In the genomic region with DNA sequence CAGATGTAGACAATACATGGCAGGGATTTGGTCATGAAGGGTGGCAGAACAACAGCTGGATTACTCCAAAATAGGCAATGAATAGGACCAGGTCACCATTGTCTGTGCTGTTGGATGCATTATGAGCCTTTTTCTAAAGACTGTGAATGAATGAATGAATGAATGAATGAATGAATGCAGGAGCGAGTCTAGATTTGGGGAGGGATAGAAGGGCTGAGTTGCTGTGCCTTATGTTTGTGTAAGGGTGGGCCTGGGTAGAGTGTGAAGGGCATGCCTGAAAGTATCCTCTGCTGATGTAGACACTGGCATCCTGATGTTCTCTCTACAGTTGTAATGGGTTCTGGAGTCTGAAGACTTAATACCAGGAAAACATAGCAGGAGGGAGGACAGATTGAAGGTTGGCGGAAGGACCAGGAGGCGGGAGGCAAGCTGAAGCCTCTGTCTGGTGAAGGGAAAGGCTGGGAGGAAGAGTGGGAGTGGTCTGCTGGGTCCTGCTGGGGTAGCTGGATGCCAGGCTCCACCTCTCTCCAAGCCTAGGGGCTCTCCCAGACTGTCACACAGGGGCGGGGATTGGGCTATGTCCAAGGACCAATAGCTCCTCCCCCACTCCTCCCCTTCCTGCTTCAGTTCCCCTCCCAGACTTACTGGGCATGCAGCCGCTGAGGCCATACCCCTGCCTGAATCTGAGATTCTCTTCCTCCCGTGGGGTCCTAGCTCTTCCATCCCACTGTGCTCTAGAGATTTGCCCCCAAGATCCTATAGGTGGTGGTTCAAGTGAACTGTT, we compare ENCODE assay signal across 8 cellular contexts. TPM values are rescaled to one million over a fixed set of nuclear protein-coding genes. Genes with fewer than 3 reads are reported as not detected.
DNase-seq lines count a peak whose midpoint lies in the region; ATAC-seq, FAIRE-seq and TF ChIP-seq lines count a peak whose summit lies in the region.

No MANE protein-coding gene starts in this region.

- H3K4me2 ChIP-seq in BLaER1 (peak overlapping the region; percentile 47), PC-3 (ENCODE audit: low read length) (no peak overlapping the region), endothelial cell of umbilical vein (ENCODE audit: insufficient read depth, low read length) (peak overlapping the region; percentile 13)

- BruUV-seq in PC-3 (replicated peaks; lab: Mats Ljungman, UMichigan) (no TSS peak), endothelial cell of umbilical vein (replicated peaks; lab: Mats Ljungman, UMichigan) (no TSS peak)

- no peak overlapping the region for H2AFZ ChIP-seq in PC-3 (ENCODE audit: low read length)
- peak overlapping the region; percentile 71 for H2AFZ ChIP-seq in endothelial cell of umbilical vein (ENCODE audit: low read depth, low read length)

- no peaks in the 10 kb centered on the region for H3K9me3 ChIP-seq in BLaER1
- H3K9me3 ChIP-seq in PC-3 (ENCODE audit: low read length): no peaks in the 10 kb centered on the region
- no peaks in the 10 kb centered on the region for H3K9me3 ChIP-seq in endothelial cell of umbilical vein (replicated peaks; ENCODE audit: control insufficient read depth, insufficient read depth, low read length)
- no peaks in the 10 kb centered on the region for H3K9me3 ChIP-seq in upper lobe of left lung

- no peaks in the 10 kb centered on the region for H4K20me1 ChIP-seq in BLaER1
- H4K20me1 ChIP-seq in PC-3 (ENCODE audit: low read length): no peaks in the 10 kb centered on the region
- H4K20me1 ChIP-seq in endothelial cell of umbilical vein (replicated peaks; ENCODE audit: control insufficient read depth, extremely low read depth, insufficient read depth, low read length): no peaks in the 10 kb centered on the region

- peaks cover 18% of the 10 kb centered on the region for H3K36me3 ChIP-seq in BLaER1
- no peaks in the 10 kb centered on the region for H3K36me3 ChIP-seq in PC-3 (ENCODE audit: low read depth, low read length)
- peaks cover 0 to 4% of the 10 kb centered on the region in 2 experiments for H3K36me3 ChIP-seq in endothelial cell of umbilical vein (ENCODE audit: control insufficient read depth in 2 of 2, extremely low read depth in 1 of 2, insufficient read depth in 2 of 2, low read length in 2 of 2)
- H3K36me3 ChIP-seq in upper lobe of left lung: peaks cover 0 to 14% (median 7%) of the 10 kb centered on the region in 4 donors

- DNase-seq in PC-3 (peak; percentile 31), endothelial cell of umbilical vein (ENCODE audit: low read depth, low spot score) (peak; percentile 97), lung microvascular endothelial cell (ENCODE audit: low read depth in 2 of 2) (peak; percentile 94 to 95), upper lobe of left lung (peak in 1 of 2 donors; percentile 87), DMS79 (lab: John Stamatoyannopoulos, UW) (no peak)

- peak; percentile 46 for TF ChIP-seq POLR2A in GM19193 (IDR thresholded peaks at IDR 0.05; ENCODE audit: extremely low read depth, insufficient read depth, insufficient read length)
- peak; percentile 45 for TF ChIP-seq POLR2A in endothelial cell of umbilical vein (IDR thresholded peaks at IDR 0.05; ENCODE audit: low read depth, low read length)
- TF ChIP-seq POLR2A in upper lobe of left lung (IDR thresholded peaks at IDR 0.05): no peak

- no peak for TF ChIP-seq EP300 in upper lobe of left lung (IDR thresholded peaks at IDR 0.05)

- ATAC-seq in HG03439 (IDR thresholded peaks at IDR 0.05; ENCODE audit: unreplicated experiment) (peak; percentile 43), PC-3 (no peak), upper lobe of left lung (ENCODE audit: low FRiP score in 2 of 2) (peak; percentile 84 to 88)

- FAIRE-seq in endothelial cell of umbilical vein (lab: Jason Lieb, UNC): peak; percentile 99

- no peaks in the 10 kb centered on the region for H3K79me2 ChIP-seq in PC-3 (ENCODE audit: low read length)
- H3K79me2 ChIP-seq in endothelial cell of umbilical vein (ENCODE audit: control insufficient read depth, insufficient read depth, low read length): peaks cover 6% of the 10 kb centered on the region

- no peaks in the 10 kb centered on the region for H3K9me2 ChIP-seq in PC-3 (replicated peaks; ENCODE audit: low read length)

- no peaks in the 10 kb centered on the region for H3F3A ChIP-seq in PC-3 (ENCODE audit: low read length, unreplicated experiment)

- H3K4me3 ChIP-seq in BLaER1: no peak overlapping the region
- H3K4me3 ChIP-seq in PC-3 (ENCODE audit: low read length): no peak overlapping the region
- no peak overlapping the region for H3K4me3 ChIP-seq in endothelial cell of umbilical vein (replicated peaks in 1 of 3; ENCODE audit: insufficient read depth in 1 of 3, low read depth in 1 of 3, low read length in 3 of 3)
- no peak overlapping the region for H3K4me3 ChIP-seq in upper lobe of left lung

- H3K9ac ChIP-seq in BLaER1: no peak overlapping the region
- no peak overlapping the region for H3K9ac ChIP-seq in PC-3 (ENCODE audit: low read length)
- H3K9ac ChIP-seq in endothelial cell of umbilical vein (replicated peaks; ENCODE audit: extremely low read depth, insufficient read depth, low read length): no peak overlapping the region

- H3K27me3 ChIP-seq in BLaER1 (no peaks in the 10 kb centered on the region), PC-3 (ENCODE audit: low read length) (no peaks in the 10 kb centered on the region), endothelial cell of umbilical vein (ENCODE audit: control insufficient read depth in 2 of 2, insufficient read depth in 2 of 2, low read length in 2 of 2) (no peaks in the 10 kb centered on the region), upper lobe of left lung (no peaks in the 10 kb centered on the region)

- intact Hi-C loops in PC-3 (cut with micrococcal nuclease): no loop called here
- intact Hi-C loops in endothelial cell of umbilical vein (cut with micrococcal nuclease): loop anchor here (1.0 kb wide), 1 partner anchor 79 kb away; the partner anchor contains the start of gene SMPD1

- dilution Hi-C loops in endothelial cell of umbilical vein (cut with MboI; ENCODE audit: extremely low pct_ligation_motif_present, low sequenced_read_pairs): no loop called here

- CTCF ChIA-PET in PC-3 (lab: Charles Lee): no interaction called here
- CTCF ChIA-PET in endothelial cell of umbilical vein (lab: Charles Lee): interaction anchor here (0.7 to 1.8 kb wide), 14 partner anchors 12 to 269 kb away, joined by 3 to 16 read pairs (median 4); partner anchors contain the start of genes APBB1, ARFIP2, MRPL17 and SMPD1

- H3K9me1 ChIP-seq in endothelial cell of umbilical vein (replicated peaks; ENCODE audit: control insufficient read depth, extremely low read depth, insufficient read depth, low read length): no peaks in the 10 kb centered on the region

- H3K4me1 ChIP-seq in BLaER1 (peaks cover 42% of the 10 kb centered on the region), PC-3 (ENCODE audit: insufficient read depth, low read length) (peaks cover 8% of the 10 kb centered on the region; the same call in 1 of the 2 replicates), endothelial cell of umbilical vein (ENCODE audit: control insufficient read depth, extremely low read depth, insufficient read depth, low read length) (peaks cover 15% of the 10 kb centered on the region), upper lobe of left lung (peaks cover 15 to 27% (median 24%) of the 10 kb centered on the region in 4 donors)

- POLR2A ChIA-PET in PC-3 (lab: Charles Lee; ENCODE audit: unreplicated experiment): no interaction called here
- POLR2A ChIA-PET in endothelial cell of umbilical vein (lab: Charles Lee): interaction anchor here (1.1 to 1.2 kb wide), 2 partner anchors 13 to 50 kb away, joined by 5 to 8 read pairs; partner anchors contain the start of genes APBB1, ARFIP2 and TIMM10B

- TF ChIP-seq CTCF in PC-3 (conservative IDR thresholded peaks at IDR 0.05; ENCODE audit: low read depth, low read length): no peak
- no peak for TF ChIP-seq CTCF in endothelial cell of umbilical vein (IDR thresholded peaks at IDR 0.05; ENCODE audit: extremely low read depth in 1 of 2, insufficient read depth in 1 of 2, low read depth in 1 of 2, low read length in 2 of 2)
- no peak for TF ChIP-seq CTCF in upper lobe of left lung (IDR thresholded peaks at IDR 0.05)

- H3K27ac ChIP-seq in BLaER1 (peak overlapping the region; percentile 27), PC-3 (ENCODE audit: low read length) (no peak overlapping the region), endothelial cell of umbilical vein (ENCODE audit: insufficient read depth, low read depth, low read length) (no peak overlapping the region), upper lobe of left lung (peak overlapping the region; percentile 45 to 81 (median 70))

- WGBS in upper lobe of left lung, 2 donors: 22 to 27% methylated on average over 6 of the region's 6 CpGs

RNA-seq across cellular contexts. Expression of gene TRIM3, which starts 4.8 kb away (rescaled TPM):
- total RNA-seq in PC-3 (2014; rRNA removed) (20.3 and 24.7 TPM in 2 replicates), endothelial cell of umbilical vein (25.6 and 29.2 TPM in 2 replicates), lung microvascular endothelial cell (15.3 and 21.6 TPM in 2 replicates), upper lobe of left lung (10 to 100 TPM; 21.4 to 63.9 (median 28.7) TPM)
- 21.8 and 22.2 TPM in 2 replicates for polyA plus RNA-seq in endothelial cell of umbilical vein
- 10.5 and 14.0 TPM in 2 replicates for polyA plus RNA-seq in endothelial cell of umbilical vein (2011; cell fraction: cytosol; rRNA removed)
- polyA plus RNA-seq in endothelial cell of umbilical vein (2011; cell fraction: nucleus; rRNA removed): 86.5 and 90.7 TPM in 2 replicates
- 20.7 and 23.7 TPM in 2 replicates for polyA plus RNA-seq in endothelial cell of umbilical vein (2012)
- 27.8 and 39.3 TPM in 2 replicates for polyA minus RNA-seq in endothelial cell of umbilical vein
- 3.0 TPM for polyA minus RNA-seq in endothelial cell of umbilical vein (2011; cell fraction: cytosol; rRNA and poly(A)+ RNA removed)
- 23.7 and 34.0 TPM in 2 replicates for polyA minus RNA-seq in endothelial cell of umbilical vein (2011; cell fraction: nucleus; rRNA and poly(A)+ RNA removed)

RNA-seq across cellular contexts. Expression of gene ARFIP2, which starts 12.2 kb away (rescaled TPM):
- total RNA-seq in PC-3 (2014; rRNA removed) (57.2 and 65.2 TPM in 2 replicates), endothelial cell of umbilical vein (46.7 and 48.4 TPM in 2 replicates), lung microvascular endothelial cell (27.6 and 27.7 TPM in 2 replicates), upper lobe of left lung (10 to 100 TPM; 41.7 to 80.7 (median 54.6) TPM)
- polyA plus RNA-seq in endothelial cell of umbilical vein: 62.9 and 64.6 TPM in 2 replicates
- 62.8 and 66.9 TPM in 2 replicates for polyA plus RNA-seq in endothelial cell of umbilical vein (2011; cell fraction: cytosol; rRNA removed)
- polyA plus RNA-seq in endothelial cell of umbilical vein (2011; cell fraction: nucleus; rRNA removed): 182 and 186 TPM in 2 replicates
- 45.9 and 53.9 TPM in 2 replicates for polyA plus RNA-seq in endothelial cell of umbilical vein (2012)
- polyA minus RNA-seq in endothelial cell of umbilical vein: 69.7 and 72.9 TPM in 2 replicates
- 30.1 TPM for polyA minus RNA-seq in endothelial cell of umbilical vein (2011; cell fraction: cytosol; rRNA and poly(A)+ RNA removed)
- 44.2 and 61.9 TPM in 2 replicates for polyA minus RNA-seq in endothelial cell of umbilical vein (2011; cell fraction: nucleus; rRNA and poly(A)+ RNA removed)

RNA-seq across cellular contexts. Expression of gene TIMM10B, which starts 12.4 kb away (rescaled TPM):
- 25.5 and 26.4 TPM in 2 replicates for total RNA-seq in PC-3 (2014; rRNA removed)
- 29.2 and 31.3 TPM in 2 replicates for total RNA-seq in endothelial cell of umbilical vein
- 36.5 and 41.8 TPM in 2 replicates for polyA plus RNA-seq in endothelial cell of umbilical vein
- 27.9 and 34.4 TPM in 2 replicates for polyA plus RNA-seq in endothelial cell of umbilical vein (2011; cell fraction: cytosol; rRNA removed)
- 37.3 and 38.2 TPM in 2 replicates for polyA plus RNA-seq in endothelial cell of umbilical vein (2011; cell fraction: nucleus; rRNA removed)
- 22.2 and 26.3 TPM in 2 replicates for polyA plus RNA-seq in endothelial cell of umbilical vein (2012)
- polyA minus RNA-seq in endothelial cell of umbilical vein: 27.1 and 43.6 TPM in 2 replicates
- 22.1 TPM for polyA minus RNA-seq in endothelial cell of umbilical vein (2011; cell fraction: cytosol; rRNA and poly(A)+ RNA removed)
- polyA minus RNA-seq in endothelial cell of umbilical vein (2011; cell fraction: nucleus; rRNA and poly(A)+ RNA removed): 48.0 and 51.8 TPM in 2 replicates
- total RNA-seq in lung microvascular endothelial cell: 16.3 and 28.6 TPM in 2 replicates
- total RNA-seq in upper lobe of left lung: 10 to 100 TPM; 21.0 to 53.0 (median 42.6) TPM

RNA-seq across cellular contexts. Expression of gene HPX, which starts 28.1 kb away (rescaled TPM):
- 1.6 TPM in 1 of 2 replicates, not detected in the other for total RNA-seq in PC-3 (2014; rRNA removed)
- 1.3 and 2.1 TPM in 2 replicates for total RNA-seq in endothelial cell of umbilical vein
- polyA plus RNA-seq in endothelial cell of umbilical vein: 1.5 and 1.6 TPM in 2 replicates
- 0.32 and 0.45 TPM in 2 replicates for polyA plus RNA-seq in endothelial cell of umbilical vein (2011; cell fraction: cytosol; rRNA removed)
- polyA plus RNA-seq in endothelial cell of umbilical vein (2011; cell fraction: nucleus; rRNA removed): 14.1 and 14.4 TPM in 2 replicates
- 0.93 and 1.6 TPM in 2 replicates for polyA plus RNA-seq in endothelial cell of umbilical vein (2012)
- polyA minus RNA-seq in endothelial cell of umbilical vein: 1.4 and 2.5 TPM in 2 replicates
- polyA minus RNA-seq in endothelial cell of umbilical vein (2011; cell fraction: cytosol; rRNA and poly(A)+ RNA removed): not detected
- 7.0 and 8.2 TPM in 2 replicates for polyA minus RNA-seq in endothelial cell of umbilical vein (2011; cell fraction: nucleus; rRNA and poly(A)+ RNA removed)
- total RNA-seq in lung microvascular endothelial cell: 0.22 TPM in 1 of 2 replicates, not detected in the other
- 1 to 10 TPM in 5 of 6 donors, under 1 TPM in 1; 0.67 to 3.6 (median 2.6) TPM for total RNA-seq in upper lobe of left lung

RNA-seq across cellular contexts. Expression of gene DNHD1, which starts 28.2 kb away (rescaled TPM):
- 9.3 and 14.5 TPM in 2 replicates for total RNA-seq in PC-3 (2014; rRNA removed)
- total RNA-seq in endothelial cell of umbilical vein: 6.5 and 8.6 TPM in 2 replicates
- polyA plus RNA-seq in endothelial cell of umbilical vein: 3.7 and 4.4 TPM in 2 replicates
- polyA plus RNA-seq in endothelial cell of umbilical vein (2011; cell fraction: cytosol; rRNA removed): 0.85 and 1.3 TPM in 2 replicates
- polyA plus RNA-seq in endothelial cell of umbilical vein (2011; cell fraction: nucleus; rRNA removed): 29.1 and 33.8 TPM in 2 replicates
- polyA plus RNA-seq in endothelial cell of umbilical vein (2012): 3.2 and 4.4 TPM in 2 replicates
- polyA minus RNA-seq in endothelial cell of umbilical vein: 19.2 and 24.5 TPM in 2 replicates
- 6.0 TPM for polyA minus RNA-seq in endothelial cell of umbilical vein (2011; cell fraction: cytosol; rRNA and poly(A)+ RNA removed)
- polyA minus RNA-seq in endothelial cell of umbilical vein (2011; cell fraction: nucleus; rRNA and poly(A)+ RNA removed): 18.9 and 23.4 TPM in 2 replicates
- total RNA-seq in lung microvascular endothelial cell: 0.65 and 1.6 TPM in 2 replicates
- total RNA-seq in upper lobe of left lung: 10 to 100 TPM; 10.5 to 79.6 (median 21.6) TPM

Comparison
In these comparisons a context has a peak if more than half of its experiments do, and no peak if none do; other contexts are left out.
1. H3K27ac ChIP-seq: peak in BLaER1 (single experiment) and upper lobe of left lung (4 of 4); none in PC-3 (single experiment) and endothelial cell of umbilical vein (single experiment).
2. POLR2A ChIP-seq: peak in GM19193 (single experiment) and endothelial cell of umbilical vein (single experiment); none in upper lobe of left lung (0 of 4).